In genomic region chr7:47979145-47979831, GRCh38 we compare ENCODE assay signal across 1 cellular context.
A peak's percentile ranks its signal among the peaks of the same experiment; 100 is the strongest.
TF ChIP-seq lines count a peak whose summit lies in the region.

Gene HUS1, minus strand, starts transcription at chr7:47979615. Its CDS starts 96 bp downstream, at chr7:47979519.

TF ChIP-seq in GM12878, 131 proteins besides CTCF, POLR2A, EP300 and RAD21 (continued from another document and continues in another):
- TF ChIP-seq BCLAF1 (IDR thresholded peaks at IDR 0.05) (no peak), PBX3 (IDR thresholded peaks at IDR 0.05; ENCODE audit: insufficient replicate concordance, low read depth, low read length) (no peak), SIN3A (IDR thresholded peaks at IDR 0.05; ENCODE audit: low read depth, low read length) (0 out of 2 replicates have a peak, but pooled peaks have one; percentile 57), NBN (IDR thresholded peaks at IDR 0.05) (peak; percentile 94), ZBTB40 (IDR thresholded peaks at IDR 0.05; ENCODE audit: borderline replicate concordance) (peak; percentile 97), EGR1 (IDR thresholded peaks at IDR 0.05; ENCODE audit: borderline replicate concordance in 1 of 2, low read depth in 2 of 2, low read length in 2 of 2) (peak; percentile 12 to 13; a peak in 1 of 3 replicates), MEF2A (IDR thresholded peaks at IDR 0.05; ENCODE audit: insufficient read depth, low read depth, low read length) (0 out of 2 replicates have a peak, but pooled peaks have one; percentile 57), SREBF1 (IDR thresholded peaks at IDR 0.05; ENCODE audit: low read length) (peak; percentile 86; the same call in 1 of the 2 replicates), ESRRA (IDR thresholded peaks at IDR 0.05; ENCODE audit: low read length) (peak; percentile 43; the same call in 1 of the 2 replicates), SMARCA5 (IDR thresholded peaks at IDR 0.05) (peak; percentile 71), KLF5 (IDR thresholded peaks at IDR 0.05; ENCODE audit: partially characterized antibody) (peak; percentile 84), SP1 (IDR thresholded peaks at IDR 0.05; ENCODE audit: low read depth, low read length) (peak; percentile 83), FOXK2 (IDR thresholded peaks at IDR 0.05) (peak; percentile 33; the same call in 1 of the 2 replicates), POLR2AphosphoS2 (IDR thresholded peaks at IDR 0.05; ENCODE audit: low read depth, low read length) (peak; percentile 52; the same call in 1 of the 2 replicates), POLR2AphosphoS5 (IDR thresholded peaks at IDR 0.05; ENCODE audit: low read length) (peak; percentile 85), E2F4 (IDR thresholded peaks at IDR 0.05; ENCODE audit: low read depth, low read length) (0 out of 2 replicates have a peak, but pooled peaks have one; percentile 21), IKZF1 (conservative IDR thresholded peaks at IDR 0.05) (peak; percentile 90), ZNF24 (IDR thresholded peaks at IDR 0.05) (peak; percentile 63), CHD1 (IDR thresholded peaks at IDR 0.05; ENCODE audit: low read depth, low read length) (no peak), REST (IDR thresholded peaks at IDR 0.05; ENCODE audit: low read depth, low read length) (0 out of 2 replicates have a peak, but pooled peaks have one; percentile 13), HSF1 (IDR thresholded peaks at IDR 0.05; ENCODE audit: low read depth, low read length) (0 out of 2 replicates have a peak, but pooled peaks have one; percentile 43), CHD4 (IDR thresholded peaks at IDR 0.05) (no peak), ZSCAN29 (IDR thresholded peaks at IDR 0.05) (0 out of 2 replicates have a peak, but pooled peaks have one; percentile 24), DPF2 (IDR thresholded peaks at IDR 0.05) (peak; percentile 68), HDAC6 (IDR thresholded peaks at IDR 0.05; ENCODE audit: unreplicated experiment) (no peak), RUNX3 (IDR thresholded peaks at IDR 0.05; ENCODE audit: low read length) (peak; percentile 86), BMI1 (IDR thresholded peaks at IDR 0.05; ENCODE audit: borderline replicate concordance) (no peak), ZBED1 (IDR thresholded peaks at IDR 0.05; ENCODE audit: borderline replicate concordance) (no peak), IKZF2 (IDR thresholded peaks at IDR 0.05) (peak; percentile 34 to 66; a peak in 3 of 4 replicates), IRF4 (IDR thresholded peaks at IDR 0.05; ENCODE audit: low read depth, low read length) (0 out of 2 replicates have a peak, but pooled peaks have one; percentile 27), BACH1 (IDR thresholded peaks at IDR 0.05; ENCODE audit: borderline replicate concordance) (peak; percentile 63; the same call in 1 of the 2 replicates), ZNF207 (IDR thresholded peaks at IDR 0.05; ENCODE audit: borderline replicate concordance) (peak; percentile 87), ZNF592 (IDR thresholded peaks at IDR 0.05) (no peak), MTA2 (IDR thresholded peaks at IDR 0.05; ENCODE audit: low read depth) (peak; percentile 94), E2F8 (IDR thresholded peaks at IDR 0.05; ENCODE audit: low read depth, partially characterized antibody) (no peak), SMAD1 (IDR thresholded peaks at IDR 0.05; ENCODE audit: low read depth, partially characterized antibody) (peak; percentile 38), BHLHE40 (IDR thresholded peaks at IDR 0.05; ENCODE audit: borderline replicate concordance in 1 of 2, low read depth in 2 of 2, low read length in 1 of 2) (peak; percentile 95 to 97), CHD2 (IDR thresholded peaks at IDR 0.05; ENCODE audit: borderline replicate concordance, low read depth, low read length) (peak; percentile 81; the same call in 1 of the 2 replicates)
